ENCODE assay signal across 8 cellular contexts in genomic region chr19:19490247-19490968, GRCh38. TPM values are rescaled to one million over a fixed set of nuclear protein-coding genes. Genes with fewer than 3 reads are reported as not detected.
DNase-seq lines count a peak whose midpoint lies in the region; ATAC-seq and TF ChIP-seq lines count a peak whose summit lies in the region.

No MANE protein-coding gene starts in this region.

- intact Hi-C loops in activated T-helper 1 cell treated with anti-CD3 and anti-CD28 coated beads, Interleukin-12 subunit alpha, Interleukin-12 subunit beta, Interleukin-2, Interleukin-4 antibody, amounts not matched to agents 30 ng/mL and 10 ng/mL and 1 ng/mL, durations not matched to agents 14 hours and 24 hours and 36 hours (cut with micrococcal nuclease) = loop anchor here (1.0 kb wide), 3 partner anchors 124 to 344 kb away; no protein-coding TSS in a partner anchor
- intact Hi-C loops in natural killer cell (cut with micrococcal nuclease) = loop anchor here (1.0 kb wide), 2 partner anchors 123 to 344 kb away; no protein-coding TSS in a partner anchor

- no peaks in the 10 kb centered on the region for H3K27me3 Mint-ChIP-seq in activated T-helper 1 cell treated with anti-CD3 and anti-CD28 coated beads, Interleukin-12 subunit alpha, Interleukin-12 subunit beta, Interleukin-2, Interleukin-4 antibody, amounts not matched to agents 30 ng/mL and 10 ng/mL and 1 ng/mL, durations not matched to agents 14 hours and 24 hours and 36 hours (ENCODE audit: insufficient read depth)
- H3K27me3 Mint-ChIP-seq in natural killer cell (ENCODE audit: low read depth in 2 of 2) = no peaks in the 10 kb centered on the region

- peak overlapping the region; percentile 99 for H3K27ac Mint-ChIP-seq in activated T-helper 1 cell treated with anti-CD3 and anti-CD28 coated beads, Interleukin-12 subunit alpha, Interleukin-12 subunit beta, Interleukin-2, Interleukin-4 antibody, amounts not matched to agents 30 ng/mL and 10 ng/mL and 1 ng/mL, durations not matched to agents 14 hours and 24 hours and 36 hours
- H3K27ac Mint-ChIP-seq in natural killer cell = peak overlapping the region; percentile 97 to 98
- peak overlapping the region; percentile 97 for H3K27ac Mint-ChIP-seq in stimulated activated effector memory CD8-positive, alpha-beta T cell treated with anti-CD3 and anti-CD28 coated beads, Interleukin-12 subunit alpha, Interleukin-12 subunit beta, amount 100 ng/mL, for 72 hours

- TF ChIP-seq CTCF in natural killer cell (IDR thresholded peaks at IDR 0.05) = peak; percentile 80

- peaks cover 10% of the 10 kb centered on the region for H3K36me3 Mint-ChIP-seq in activated T-helper 1 cell treated with anti-CD3 and anti-CD28 coated beads, Interleukin-12 subunit alpha, Interleukin-12 subunit beta, Interleukin-2, Interleukin-4 antibody, amounts not matched to agents 30 ng/mL and 10 ng/mL and 1 ng/mL, durations not matched to agents 14 hours and 24 hours and 36 hours (ENCODE audit: low read depth)
- no peaks in the 10 kb centered on the region for H3K36me3 Mint-ChIP-seq in natural killer cell
- H3K36me3 Mint-ChIP-seq in stimulated activated effector memory CD8-positive, alpha-beta T cell treated with anti-CD3 and anti-CD28 coated beads, Interleukin-12 subunit alpha, Interleukin-12 subunit beta, amount 100 ng/mL, for 72 hours = peaks cover 62% of the 10 kb centered on the region

- H3K9me3 Mint-ChIP-seq in activated T-helper 1 cell treated with anti-CD3 and anti-CD28 coated beads, Interleukin-12 subunit alpha, Interleukin-12 subunit beta, Interleukin-2, Interleukin-4 antibody, amounts not matched to agents 30 ng/mL and 10 ng/mL and 1 ng/mL, durations not matched to agents 14 hours and 24 hours and 36 hours = no peaks in the 10 kb centered on the region
- no peaks in the 10 kb centered on the region for H3K9me3 Mint-ChIP-seq in natural killer cell
- H3K9me3 Mint-ChIP-seq in stimulated activated effector memory CD8-positive, alpha-beta T cell treated with anti-CD3 and anti-CD28 coated beads, Interleukin-12 subunit alpha, Interleukin-12 subunit beta, amount 100 ng/mL, for 72 hours = no peaks in the 10 kb centered on the region

- ATAC-seq in natural killer cell = peak; percentile 53 to 73 (median 53)
- ATAC-seq in stimulated activated effector memory CD8-positive, alpha-beta T cell treated with anti-CD3 and anti-CD28 coated beads, Interleukin-12 subunit alpha, Interleukin-12 subunit beta, amount 100 ng/mL, for 72 hours = peak; percentile 31
- ATAC-seq in GM19351 (IDR thresholded peaks at IDR 0.05; ENCODE audit: unreplicated experiment) = no peak

- H3K4me3 Mint-ChIP-seq in activated T-helper 1 cell treated with anti-CD3 and anti-CD28 coated beads, Interleukin-12 subunit alpha, Interleukin-12 subunit beta, Interleukin-2, Interleukin-4 antibody, amounts not matched to agents 30 ng/mL and 10 ng/mL and 1 ng/mL, durations not matched to agents 14 hours and 24 hours and 36 hours = no peak overlapping the region
- H3K4me3 Mint-ChIP-seq in natural killer cell = peak overlapping the region; percentile 28
- peak overlapping the region; percentile 58 for H3K4me3 Mint-ChIP-seq in stimulated activated effector memory CD8-positive, alpha-beta T cell treated with anti-CD3 and anti-CD28 coated beads, Interleukin-12 subunit alpha, Interleukin-12 subunit beta, amount 100 ng/mL, for 72 hours

- H3K4me1 Mint-ChIP-seq in activated T-helper 1 cell treated with anti-CD3 and anti-CD28 coated beads, Interleukin-12 subunit alpha, Interleukin-12 subunit beta, Interleukin-2, Interleukin-4 antibody, amounts not matched to agents 30 ng/mL and 10 ng/mL and 1 ng/mL, durations not matched to agents 14 hours and 24 hours and 36 hours (ENCODE audit: low read depth) = peaks cover 34% of the 10 kb centered on the region
- H3K4me1 Mint-ChIP-seq in natural killer cell = peaks cover 43 to 49% of the 10 kb centered on the region in 2 donors
- H3K4me1 Mint-ChIP-seq in stimulated activated effector memory CD8-positive, alpha-beta T cell treated with anti-CD3 and anti-CD28 coated beads, Interleukin-12 subunit alpha, Interleukin-12 subunit beta, amount 100 ng/mL, for 72 hours = peaks cover 52% of the 10 kb centered on the region

- peak; percentile 58 for DNase-seq in DMS79 (lab: John Stamatoyannopoulos, UW)
- peak; percentile 44 for DNase-seq in KG1 (lab: John Stamatoyannopoulos, UW)
- peak; percentile 85 for DNase-seq in RKO (ENCODE audit: low spot score)
- peak; percentile 71 for DNase-seq in activated T-helper 1 cell treated with anti-CD3 and anti-CD28 coated beads, Interleukin-12 subunit alpha, Interleukin-12 subunit beta, Interleukin-2, Interleukin-4 antibody, amounts not matched to agents 30 ng/mL and 10 ng/mL and 1 ng/mL, durations not matched to agents 14 hours and 24 hours and 36 hours (ENCODE audit: low spot score)
- peak; percentile 73 for DNase-seq in fibroblast of gingiva (ENCODE audit: low read depth)
- DNase-seq in natural killer cell = peak; percentile 75
- peak; percentile 65 to 88 for DNase-seq in stimulated activated effector memory CD8-positive, alpha-beta T cell treated with anti-CD3 and anti-CD28 coated beads, Interleukin-12 subunit alpha, Interleukin-12 subunit beta, amount 100 ng/mL, for 72 hours (ENCODE audit: low spot score in 2 of 2)

RNA-seq across cellular contexts. Expression of gene TSSK6, which starts 24.9 kb away (rescaled TPM):
- 3.0 and 4.1 TPM in 2 replicates for total RNA-seq in activated T-helper 1 cell treated with anti-CD3 and anti-CD28 coated beads, Interleukin-12 subunit alpha, Interleukin-12 subunit beta, Interleukin-2, Interleukin-4 antibody, amounts not matched to agents 30 ng/mL and 10 ng/mL and 1 ng/mL, durations not matched to agents 14 hours and 24 hours and 36 hours
- 1 to 10 TPM; 2.2 to 2.5 (median 2.3) TPM for total RNA-seq in natural killer cell

RNA-seq across cellular contexts. Expression of gene NDUFA13, which starts 25.6 kb away (rescaled TPM):
- 408 and 410 TPM in 2 replicates for total RNA-seq in activated T-helper 1 cell treated with anti-CD3 and anti-CD28 coated beads, Interleukin-12 subunit alpha, Interleukin-12 subunit beta, Interleukin-2, Interleukin-4 antibody, amounts not matched to agents 30 ng/mL and 10 ng/mL and 1 ng/mL, durations not matched to agents 14 hours and 24 hours and 36 hours
- total RNA-seq in natural killer cell = 100 to 1,000 TPM; 165 to 191 (median 188) TPM

RNA-seq across cellular contexts. Expression of gene YJEFN3, which starts 38.3 kb away (rescaled TPM):
- 13.6 and 15.0 TPM in 2 replicates for total RNA-seq in activated T-helper 1 cell treated with anti-CD3 and anti-CD28 coated beads, Interleukin-12 subunit alpha, Interleukin-12 subunit beta, Interleukin-2, Interleukin-4 antibody, amounts not matched to agents 30 ng/mL and 10 ng/mL and 1 ng/mL, durations not matched to agents 14 hours and 24 hours and 36 hours
- 1 to 10 TPM; 4.0 to 6.0 (median 4.3) TPM for total RNA-seq in natural killer cell

RNA-seq across cellular contexts. Expression of gene CILP2, which starts 47.7 kb away (rescaled TPM):
- 0.26 and 0.29 TPM in 2 replicates for total RNA-seq in activated T-helper 1 cell treated with anti-CD3 and anti-CD28 coated beads, Interleukin-12 subunit alpha, Interleukin-12 subunit beta, Interleukin-2, Interleukin-4 antibody, amounts not matched to agents 30 ng/mL and 10 ng/mL and 1 ng/mL, durations not matched to agents 14 hours and 24 hours and 36 hours
- total RNA-seq in natural killer cell = under 1 TPM; 0.05 to 0.20 (median 0.11) TPM
